ENCODE assay signal across 1 cellular context in genomic region chr18:23629444-23629946, GRCh38.
TF ChIP-seq lines count a peak whose summit lies in the region.

No MANE protein-coding gene starts in this region.

TF ChIP-seq in HepG2, 621 proteins besides CTCF, POLR2A, EP300 and RAD21 (continued from another document and continues in another):
- TF ChIP-seq ZHX2 (IDR thresholded peaks at IDR 0.05; ENCODE audit: low read depth) (no peak), ZHX2 (CRISPR knock-in tag; IDR thresholded peaks at IDR 0.05; ENCODE audit: borderline replicate concordance) (no peak), TCF7 (IDR thresholded peaks at IDR 0.05; ENCODE audit: low read depth) (peak; percentile 80), ZNF510 (CRISPR knock-in tag; IDR thresholded peaks at IDR 0.05; ENCODE audit: low read depth) (no peak), ZBTB39 (CRISPR knock-in tag; IDR thresholded peaks at IDR 0.05) (peak; percentile 75; the same call in 1 of the 2 replicates), HNRNPH1 (optimal IDR thresholded peaks at IDR 0.05; ENCODE audit: low read depth, low read length) (no peak), ATF3 (CRISPR knock-in tag; IDR thresholded peaks at IDR 0.05) (no peak; the same call in 1 of the 2 replicates), ESRRA (CRISPR knock-in tag; IDR thresholded peaks at IDR 0.05; ENCODE audit: low read depth) (no peak), REL (CRISPR knock-in tag; conservative IDR thresholded peaks at IDR 0.05) (no peak), KDM1A (CRISPR knock-in tag; IDR thresholded peaks at IDR 0.05) (peak; percentile 59; the same call in 1 of the 2 replicates), MBD4 (IDR thresholded peaks at IDR 0.05; ENCODE audit: borderline replicate concordance, low read length) (no peak), MEF2D (CRISPR knock-in tag; IDR thresholded peaks at IDR 0.05) (peak; percentile 71), SMARCC2 (IDR thresholded peaks at IDR 0.05) (no peak), ZNF547 (CRISPR knock-in tag; IDR thresholded peaks at IDR 0.05) (peak; percentile 43; the same call in 1 of the 2 replicates), ZNF580 (CRISPR knock-in tag; IDR thresholded peaks at IDR 0.05; ENCODE audit: borderline replicate concordance, low read depth) (no peak), ZNF318 (CRISPR knock-in tag; IDR thresholded peaks at IDR 0.05) (no peak), ZNF777 (CRISPR knock-in tag; IDR thresholded peaks at IDR 0.05) (no peak), NKX3-1 (CRISPR knock-in tag; IDR thresholded peaks at IDR 0.05) (peak; percentile 77; the same call in 1 of the 2 replicates), MEIS2 (CRISPR knock-in tag; IDR thresholded peaks at IDR 0.05) (0 out of 2 replicates have a peak, but pooled peaks have one; percentile 3), TARDBP (CRISPR knock-in tag; IDR thresholded peaks at IDR 0.05) (0 out of 2 replicates have a peak, but pooled peaks have one; percentile 33), ZNF776 (CRISPR knock-in tag; IDR thresholded peaks at IDR 0.05) (no peak), PRPF4 (IDR thresholded peaks at IDR 0.05; ENCODE audit: low read depth, low read length, poor library complexity, severe bottlenecking) (no peak), ZNF646 (CRISPR knock-in tag; IDR thresholded peaks at IDR 0.05) (no peak), ZNF121 (CRISPR knock-in tag; IDR thresholded peaks at IDR 0.05) (peak; percentile 44; the same call in 1 of the 2 replicates), ATF6 (CRISPR knock-in tag; conservative IDR thresholded peaks at IDR 0.05) (no peak), EED (CRISPR knock-in tag; IDR thresholded peaks at IDR 0.05) (no peak), MLX (CRISPR knock-in tag; IDR thresholded peaks at IDR 0.05) (peak; percentile 31; the same call in 1 of the 2 replicates)
